ENCODE assay signal across 8 cellular contexts in the genomic region with DNA sequence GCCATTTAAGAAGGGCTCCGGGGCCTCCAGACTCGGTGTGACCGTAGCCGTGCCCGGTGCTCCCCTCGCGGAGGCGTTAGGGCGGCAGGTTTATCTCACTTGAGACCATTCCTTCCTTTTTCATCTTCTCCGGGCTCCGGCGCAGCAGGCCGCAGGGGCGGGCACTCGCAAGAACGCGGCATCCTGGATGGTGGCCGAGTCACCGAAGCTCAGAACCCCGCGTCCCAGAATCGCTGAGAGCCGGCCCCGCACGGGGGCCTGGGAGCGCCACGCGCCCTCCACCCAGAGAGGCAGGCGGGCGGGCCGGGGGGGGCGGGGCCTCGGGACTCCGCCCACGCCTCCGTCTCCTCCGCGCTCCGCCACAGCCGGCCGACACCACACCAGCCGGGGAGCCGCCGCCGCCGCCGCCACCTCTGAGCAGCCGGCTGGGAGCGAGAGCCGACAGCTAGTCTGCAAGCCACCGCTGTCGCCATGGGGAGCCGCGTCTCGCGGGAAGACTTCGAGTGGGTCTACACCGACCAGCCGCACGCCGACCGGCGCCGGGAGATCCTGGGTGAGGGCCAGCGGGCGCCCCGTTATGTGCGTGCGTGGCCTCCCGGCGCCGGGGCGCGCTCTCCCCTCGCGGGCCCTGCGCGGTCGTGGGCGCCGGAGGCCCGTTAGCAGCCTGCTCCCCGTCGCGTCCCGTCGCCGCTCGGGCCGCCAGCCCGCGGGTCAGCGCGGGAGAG. TPM values are rescaled to one million over a fixed set of nuclear protein-coding genes. Genes with fewer than 3 reads are reported as not detected.
DNase-seq lines count a peak whose midpoint lies in the region; TF ChIP-seq lines count a peak whose summit lies in the region.

A gene (plus strand): TSS at position 375 of the 725 bp plus-strand sequence. CDS start 97 bp downstream, at position 472.

- peak; percentile 85 for TF ChIP-seq POLR2A in ovary (IDR thresholded peaks at IDR 0.05)

- DNase-seq in GM10266 (ENCODE audit: extremely low spot score) (peak; percentile 95), HFFc6 (peak; percentile 70), MV-4-11 (lab: John Stamatoyannopoulos, UW) (peak; percentile 65), SKM-1 (lab: John Stamatoyannopoulos, UW; ENCODE audit: unreplicated experiment) (peak; percentile 82), glutamatergic neuron (peak; percentile 89), ovary (peak; percentile 76 to 85 (median 82))

- no peak for TF ChIP-seq EP300 in ovary (IDR thresholded peaks at IDR 0.05)

- TF ChIP-seq CTCF in GM10266 (IDR thresholded peaks at IDR 0.05; ENCODE audit: control insufficient read depth, insufficient read depth, low read depth, missing control alignments), result no peak
- no peak for TF ChIP-seq CTCF in HFFc6 (IDR thresholded peaks at IDR 0.05)
- TF ChIP-seq CTCF in glutamatergic neuron (IDR thresholded peaks at IDR 0.05; ENCODE audit: partially characterized antibody, unreplicated experiment), result no peak
- TF ChIP-seq CTCF in ovary (IDR thresholded peaks at IDR 0.05), result no peak

- H3K4me1 ChIP-seq in ovary (ENCODE audit: insufficient read depth) (peaks cover 4% of the 10 kb centered on the region), thymus (ENCODE audit: control insufficient read depth, insufficient read depth, low read length) (peaks cover 18% of the 10 kb centered on the region)

- H3K4me3 ChIP-seq in ovary (peak within 1 kb of the TSS; percentile 70), thymus (ENCODE audit: low read length) (peak within 1 kb of the TSS; percentile 93)

- H3K27me3 ChIP-seq in ovary, result no peaks in the 10 kb centered on the region
- H3K27me3 ChIP-seq in thymus (ENCODE audit: control insufficient read depth, insufficient read depth), result no peaks in the 10 kb centered on the region

- H3K4me3 Mint-ChIP-seq in HFFc6 (peak within 1 kb of the TSS; percentile 93), glutamatergic neuron (ENCODE audit: unreplicated experiment) (peak within 1 kb of the TSS; percentile 94)
- peak within 1 kb of the TSS; percentile 90 for H3K4me3 Mint-ChIP-seq in activated naive CD4-positive, alpha-beta T cell treated with anti-CD3 and anti-CD28 coated beads, Interleukin-2, amount 50 U/mL, for 24 hours

- peaks cover 1% of the 10 kb centered on the region; the same call in 1 of the 2 replicates for H3K27me3 Mint-ChIP-seq in HFFc6 (ENCODE audit: insufficient read depth)
- H3K27me3 Mint-ChIP-seq in activated naive CD4-positive, alpha-beta T cell treated with anti-CD3 and anti-CD28 coated beads, Interleukin-2, amount 50 U/mL, for 24 hours, result no peaks in the 10 kb centered on the region
- H3K27me3 Mint-ChIP-seq in glutamatergic neuron (ENCODE audit: unreplicated experiment), result peaks cover 10% of the 10 kb centered on the region

- H3K9me3 Mint-ChIP-seq in HFFc6 (0 out of 2 replicates have a peak, but pooled peaks cover 4% of the 10 kb centered on the region), glutamatergic neuron (ENCODE audit: unreplicated experiment) (peaks cover 15% of the 10 kb centered on the region)
- no peaks in the 10 kb centered on the region for H3K9me3 Mint-ChIP-seq in activated naive CD4-positive, alpha-beta T cell treated with anti-CD3 and anti-CD28 coated beads, Interleukin-2, amount 50 U/mL, for 24 hours

- intact Hi-C loops in ovary (cut with DNase I), result loop anchor here in 1 of 4 donors (5.0 kb wide), 1 partner anchor 1934 kb away; no protein-coding TSS in a partner anchor

- H3K4me1 Mint-ChIP-seq in HFFc6 (ENCODE audit: low read depth), result peaks cover 31% of the 10 kb centered on the region
- H3K4me1 Mint-ChIP-seq in activated naive CD4-positive, alpha-beta T cell treated with anti-CD3 and anti-CD28 coated beads, Interleukin-2, amount 50 U/mL, for 24 hours, result peaks cover 47% of the 10 kb centered on the region
- peaks cover 14% of the 10 kb centered on the region for H3K4me1 Mint-ChIP-seq in glutamatergic neuron (ENCODE audit: low read depth, unreplicated experiment)

- H3K9me3 ChIP-seq in ovary (no peaks in the 10 kb centered on the region), thymus (ENCODE audit: control insufficient read depth) (no peaks in the 10 kb centered on the region)

- H3K36me3 ChIP-seq in ovary, result no peaks in the 10 kb centered on the region
- H3K36me3 ChIP-seq in thymus (ENCODE audit: control insufficient read depth, insufficient read depth), result no peaks in the 10 kb centered on the region

- H3K27ac Mint-ChIP-seq in HFFc6 (peak within 1 kb of the TSS; percentile 90), glutamatergic neuron (ENCODE audit: unreplicated experiment) (peak within 1 kb of the TSS; percentile 94)
- peak within 1 kb of the TSS; percentile 87 for H3K27ac Mint-ChIP-seq in activated naive CD4-positive, alpha-beta T cell treated with anti-CD3 and anti-CD28 coated beads, Interleukin-2, amount 50 U/mL, for 24 hours

- H3K27ac ChIP-seq in ovary, result peak within 1 kb of the TSS; percentile 79 to 95
- peak within 1 kb of the TSS; percentile 93 for H3K27ac ChIP-seq in thymus (ENCODE audit: low read depth)

- WGBS in ovary, 3 donors, result 0% methylated on average over 83 to 94 of the region's 94 CpGs
- WGBS in thymus, result under 1% methylated on average over 94 of the region's 94 CpGs

- H3K36me3 Mint-ChIP-seq in HFFc6 (ENCODE audit: low read depth) (peaks cover 29% of the 10 kb centered on the region), glutamatergic neuron (ENCODE audit: unreplicated experiment) (no peaks in the 10 kb centered on the region)
- H3K36me3 Mint-ChIP-seq in activated naive CD4-positive, alpha-beta T cell treated with anti-CD3 and anti-CD28 coated beads, Interleukin-2, amount 50 U/mL, for 24 hours, result peaks cover 3% of the 10 kb centered on the region

RNA-seq across cellular contexts. Expression of the gene that starts here (rescaled TPM):
- total RNA-seq in HFFc6 (2021; fragmentation: NEBNext Ultra II Directional; extraction: Animal tissue kit (Norgen Biotek cat#: 25700)), result 100 to 1,000 TPM; 130 to 189 (median 145) TPM
- total RNA-seq in glutamatergic neuron (ENCODE audit: unreplicated experiment) (60.0 TPM), ovary (10 to 100 TPM; 37.9 to 61.3 (median 47.3) TPM)
- polyA plus RNA-seq in ovary (100 to 1,000 TPM in 1 of 2 donors, 10 to 100 TPM in 1; 35.7 to 113 TPM), thymus (64.1 TPM)

Comparison
In these comparisons a context has a peak if more than half of its experiments do, and no peak if none do; other contexts are left out.
1. Peak in every context shown above with its lines: DNase-seq, H3K4me3 ChIP-seq and H3K27ac ChIP-seq.